In genomic region chr22:37602878-37603277, GRCh38 we compare ENCODE assay signal across 5 cellular contexts. TPM values are rescaled to one million over a fixed set of nuclear protein-coding genes. Genes with fewer than 3 reads are reported as not detected.
"Had no signal": no experiment of that assay in that cellular context is flagged by ENCODE, and none has a peak within 500 bp of the region (broad histone marks: within the 10 kb centered on the region; RNA-seq: fewer than 3 reads in every experiment).

No MANE protein-coding gene starts in this region.

RNA-seq across cellular contexts. Expression of gene LGALS2, which starts 23.0 kb away (rescaled TPM):
- total RNA-seq: M059J, PC-3, RPMI7951, SJCRH30, SK-MEL-5 had no signal
